19 cellular contexts compared by ENCODE assay signal in the genomic region with DNA sequence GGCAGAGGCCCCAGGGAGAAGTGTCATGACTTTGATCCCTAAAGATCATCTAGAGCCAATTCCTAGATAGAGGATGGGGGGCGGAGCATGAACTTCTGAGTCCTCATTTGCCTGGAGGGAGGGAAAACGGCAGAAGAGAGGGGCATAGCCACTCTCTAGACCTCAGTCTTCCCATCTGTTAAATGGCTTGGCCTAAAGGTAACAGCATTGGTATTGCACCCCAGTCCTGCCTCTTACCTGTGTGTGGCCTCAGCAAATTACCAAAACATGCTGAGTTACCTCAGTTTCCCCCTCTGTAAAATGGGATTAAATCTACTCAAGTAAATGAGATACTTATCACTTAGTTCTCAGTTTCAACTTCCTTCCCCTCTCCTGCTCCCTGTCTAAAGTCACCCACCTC. TPM values are rescaled to one million over a fixed set of nuclear protein-coding genes. Genes with fewer than 3 reads are reported as not detected.
DNase-seq lines count a peak whose midpoint lies in the region; ATAC-seq and TF ChIP-seq lines count a peak whose summit lies in the region.
"Had no signal": no experiment of that assay in that cellular context is flagged by ENCODE, and none has a peak within 500 bp of the region (broad histone marks: within the 10 kb centered on the region; RNA-seq: fewer than 3 reads in every experiment).

No MANE protein-coding gene starts in this region.

- H3K4me3 ChIP-seq in breast epithelium (no peak overlapping the region), neural progenitor cell (no peak overlapping the region)
- H3K4me3 ChIP-seq: BLaER1, GM23338 had no signal

- intact Hi-C loops in MCF 10A (cut with micrococcal nuclease) (no loop called here), breast epithelium (cut with DNase I; ENCODE audit: low total_unique reads) (no loop called here)

- H3K27ac ChIP-seq in breast epithelium (no peak overlapping the region), neural progenitor cell (no peak overlapping the region)
- H3K27ac ChIP-seq: BLaER1 had no signal

- H3K4me1 Mint-ChIP-seq in MCF 10A (ENCODE audit: insufficient read depth, unreplicated experiment) (peaks cover 18% of the 10 kb centered on the region), endothelial cell (ENCODE audit: unreplicated experiment) (no peaks in the 10 kb centered on the region), neural progenitor cell (peaks cover 6% of the 10 kb centered on the region)
- no peaks in the 10 kb centered on the region for H3K4me1 Mint-ChIP-seq in activated T-cell treated with anti-CD3 and anti-CD28 coated beads, Interleukin-2, amount 50 U/mL, for 72 hours (ENCODE audit: low read depth)
- H3K4me1 Mint-ChIP-seq in stimulated activated naive CD8-positive, alpha-beta T cell treated with anti-CD3 and anti-CD28 coated beads, Interleukin-15, amount 100 ng/mL, for 72 hours, result no peaks in the 10 kb centered on the region
- H3K4me1 Mint-ChIP-seq: CD14-positive monocyte; CD4-positive, alpha-beta memory T cell; GM23338 had no signal

- no peaks in the 10 kb centered on the region for H3K9me3 ChIP-seq in breast epithelium
- H3K9me3 ChIP-seq in neural progenitor cell (ENCODE audit: low read depth), result no peaks in the 10 kb centered on the region

- no peak overlapping the region for H3K9ac ChIP-seq in neural progenitor cell
- H3K9ac ChIP-seq: BLaER1 had no signal

- H3K27me3 ChIP-seq in breast epithelium, result no peaks in the 10 kb centered on the region
- no peaks in the 10 kb centered on the region for H3K27me3 ChIP-seq in neural progenitor cell

- TF ChIP-seq POLR2A in breast epithelium (IDR thresholded peaks at IDR 0.05), result no peak

- TF ChIP-seq CTCF in MCF 10A (IDR thresholded peaks at IDR 0.05; ENCODE audit: unreplicated experiment) (no peak), breast epithelium (IDR thresholded peaks at IDR 0.05) (no peak), endothelial cell (IDR thresholded peaks at IDR 0.05; ENCODE audit: unreplicated experiment) (no peak), neural progenitor cell (IDR thresholded peaks at IDR 0.05) (no peak)

- H3K36me3 Mint-ChIP-seq in MCF 10A (ENCODE audit: insufficient read depth, unreplicated experiment) (peaks cover 6% of the 10 kb centered on the region), endothelial cell (ENCODE audit: low read depth, unreplicated experiment) (no peaks in the 10 kb centered on the region), neural progenitor cell (no peaks in the 10 kb centered on the region)
- no peaks in the 10 kb centered on the region for H3K36me3 Mint-ChIP-seq in activated T-cell treated with anti-CD3 and anti-CD28 coated beads, Interleukin-2, amount 50 U/mL, for 72 hours (ENCODE audit: insufficient read depth in 2 of 2)
- H3K36me3 Mint-ChIP-seq: CD14-positive monocyte; CD4-positive, alpha-beta memory T cell had no signal

- POLR2A ChIA-PET in MCF 10A (lab: Yijun Ruan, JAX), result no interaction called here

- no peaks in the 10 kb centered on the region for H3F3A ChIP-seq in neural progenitor cell (ENCODE audit: low read depth)

- DNase-seq in MCF 10A (ENCODE audit: unreplicated experiment), result no peak
- DNase-seq in breast epithelium (ENCODE audit: low spot score in 2 of 2), result no peak
- DNase-seq in endothelial cell (ENCODE audit: low spot score), result no peak
- no peak for DNase-seq in neural progenitor cell (ENCODE audit: low spot score)
- DNase-seq in T-helper 2 cell, result no peak
- DNase-seq in activated T-cell treated with anti-CD3 and anti-CD28 coated beads, Interleukin-2, amount 50 U/mL, for 72 hours, result no peak
- DNase-seq in stimulated activated naive CD8-positive, alpha-beta T cell treated with anti-CD3 and anti-CD28 coated beads, Interleukin-15, amount 100 ng/mL, for 72 hours, result no peak
- DNase-seq: 8988T; CD4-positive, alpha-beta memory T cell; DMS153; DMS79; GDM1; H7; HFFc6 had no signal

- H3K4me3 Mint-ChIP-seq in MCF 10A (ENCODE audit: unreplicated experiment), result no peak overlapping the region
- H3K4me3 Mint-ChIP-seq in endothelial cell (ENCODE audit: unreplicated experiment), result peak overlapping the region; percentile 31
- peak overlapping the region; percentile 21 for H3K4me3 Mint-ChIP-seq in neural progenitor cell
- no peak overlapping the region for H3K4me3 Mint-ChIP-seq in activated T-cell treated with anti-CD3 and anti-CD28 coated beads, Interleukin-2, amount 50 U/mL, for 72 hours
- no peak overlapping the region for H3K4me3 Mint-ChIP-seq in stimulated activated naive CD8-positive, alpha-beta T cell treated with anti-CD3 and anti-CD28 coated beads, Interleukin-15, amount 100 ng/mL, for 72 hours
- H3K4me3 Mint-ChIP-seq: CD14-positive monocyte; CD4-positive, alpha-beta memory T cell; GM23338; HFFc6 had no signal

- H3K27me3 Mint-ChIP-seq in MCF 10A (ENCODE audit: insufficient read depth, unreplicated experiment) (no peaks in the 10 kb centered on the region), endothelial cell (ENCODE audit: unreplicated experiment) (peaks cover 4% of the 10 kb centered on the region), neural progenitor cell (ENCODE audit: insufficient read depth, low read depth) (peaks cover 5% of the 10 kb centered on the region)
- no peaks in the 10 kb centered on the region for H3K27me3 Mint-ChIP-seq in activated T-cell treated with anti-CD3 and anti-CD28 coated beads, Interleukin-2, amount 50 U/mL, for 72 hours (ENCODE audit: low read depth)
- H3K27me3 Mint-ChIP-seq in stimulated activated naive CD8-positive, alpha-beta T cell treated with anti-CD3 and anti-CD28 coated beads, Interleukin-15, amount 100 ng/mL, for 72 hours, result no peaks in the 10 kb centered on the region

- no peaks in the 10 kb centered on the region for H4K20me1 ChIP-seq in neural progenitor cell (ENCODE audit: low read depth)
- H4K20me1 ChIP-seq: BLaER1 had no signal

- H3K36me3 ChIP-seq in breast epithelium (no peaks in the 10 kb centered on the region), neural progenitor cell (no peaks in the 10 kb centered on the region)
- H3K36me3 ChIP-seq: BLaER1 had no signal

- ATAC-seq in activated T-cell treated with anti-CD3 and anti-CD28 coated beads, Interleukin-2, amount 50 U/mL, for 72 hours (replicated peaks in 1 of 2), result no peak
- no peak for ATAC-seq in stimulated activated naive CD8-positive, alpha-beta T cell treated with anti-CD3 and anti-CD28 coated beads, Interleukin-15, amount 100 ng/mL, for 72 hours
- ATAC-seq: GM23338, HCT116 had no signal

- no peaks in the 10 kb centered on the region for H3K9me3 Mint-ChIP-seq in MCF 10A (ENCODE audit: unreplicated experiment)
- H3K9me3 Mint-ChIP-seq in endothelial cell (ENCODE audit: unreplicated experiment), result no peaks in the 10 kb centered on the region
- peaks cover 3% of the 10 kb centered on the region for H3K9me3 Mint-ChIP-seq in neural progenitor cell
- no peaks in the 10 kb centered on the region for H3K9me3 Mint-ChIP-seq in activated T-cell treated with anti-CD3 and anti-CD28 coated beads, Interleukin-2, amount 50 U/mL, for 72 hours
- no peaks in the 10 kb centered on the region for H3K9me3 Mint-ChIP-seq in stimulated activated naive CD8-positive, alpha-beta T cell treated with anti-CD3 and anti-CD28 coated beads, Interleukin-15, amount 100 ng/mL, for 72 hours
- H3K9me3 Mint-ChIP-seq: GM23338 had no signal

- H3K27ac Mint-ChIP-seq in MCF 10A (ENCODE audit: low read depth, unreplicated experiment) (peak overlapping the region; percentile 15), endothelial cell (ENCODE audit: unreplicated experiment) (no peak overlapping the region), neural progenitor cell (no peak overlapping the region)
- H3K27ac Mint-ChIP-seq in activated T-cell treated with anti-CD3 and anti-CD28 coated beads, Interleukin-2, amount 50 U/mL, for 72 hours, result no peak overlapping the region
- peak overlapping the region in 1 of 2 donors; percentile 37 for H3K27ac Mint-ChIP-seq in stimulated activated naive CD8-positive, alpha-beta T cell treated with anti-CD3 and anti-CD28 coated beads, Interleukin-15, amount 100 ng/mL, for 72 hours
- H3K27ac Mint-ChIP-seq: CD14-positive monocyte, GM23338, HFFc6 had no signal

- H3K4me2 ChIP-seq in neural progenitor cell, result no peak overlapping the region
- H3K4me2 ChIP-seq: GM23338 had no signal

- CTCF ChIA-PET in MCF 10A (lab: Yijun Ruan, JAX), result no interaction called here

- no peak overlapping the region for H2AFZ ChIP-seq in neural progenitor cell (replicated peaks)
- H2AFZ ChIP-seq: GM23338 had no signal

- no peaks in the 10 kb centered on the region for H3K4me1 ChIP-seq in breast epithelium
- H3K4me1 ChIP-seq in neural progenitor cell, result no peaks in the 10 kb centered on the region

- BruUV-seq in MCF 10A (replicated peaks; lab: Mats Ljungman, UMichigan), result no TSS peak

- no peaks in the 10 kb centered on the region for H3K79me2 ChIP-seq in neural progenitor cell (ENCODE audit: low read depth)

RNA-seq across cellular contexts. Expression of a gene that starts 47.5 kb away (rescaled TPM):
- total RNA-seq in MCF 10A (2022) (0.17 TPM in 1 of 2 replicates, not detected in the other), breast epithelium (not detected), endothelial cell (ENCODE audit: unreplicated experiment) (not detected), neural progenitor cell (ENCODE audit: low replicate concordance) (not detected in 2 replicates)
- not detected for total RNA-seq in activated T-cell treated with anti-CD3 and anti-CD28 coated beads, Interleukin-2, amount 50 U/mL, for 72 hours
- total RNA-seq: A673; CD4-positive, alpha-beta memory T cell; GM23338; H7 had no signal

Comparison
In these comparisons a context has a peak if more than half of its experiments do, and no peak if none do; other contexts are left out.
1. H3K4me3 Mint-ChIP-seq: peak in endothelial cell (single experiment) and neural progenitor cell (single experiment); none in MCF 10A (single experiment), activated T-cell treated with anti-CD3 and anti-CD28 coated beads, Interleukin-2, amount 50 U/mL, for 72 hours (0 of 2) and stimulated activated naive CD8-positive, alpha-beta T cell treated with anti-CD3 and anti-CD28 coated beads, Interleukin-15, amount 100 ng/mL, for 72 hours (0 of 2).